29 cellular contexts compared by ENCODE assay signal in genomic region chr12:114393569-114393968, GRCh38. TPM values are rescaled to one million over a fixed set of nuclear protein-coding genes. Genes with fewer than 3 reads are reported as not detected.
"Had no signal": no experiment of that assay in that cellular context is flagged by ENCODE, and none has a peak within 500 bp of the region (broad histone marks: within the 10 kb centered on the region; RNA-seq: fewer than 3 reads in every experiment).

No MANE protein-coding gene starts in this region.

- H3K36me3 Mint-ChIP-seq: activated CD8-positive, alpha-beta memory T cell treated with anti-CD3 and anti-CD28 coated beads, Interleukin-2, amount 10 ng/mL, durations not matched to agents 7 days and 5 days; brain; T-cell had no signal

- H3K27ac ChIP-seq: SK-N-MC had no signal

- ATAC-seq: activated CD8-positive, alpha-beta memory T cell treated with anti-CD3 and anti-CD28 coated beads, Interleukin-2, amount 10 ng/mL, durations not matched to agents 7 days and 5 days; activated naive CD4-positive, alpha-beta T cell treated with anti-CD3 and anti-CD28 coated beads, Interleukin-2, amount 50 U/mL, for 72 hours; activated naive CD8-positive, alpha-beta T cell treated with anti-CD3 and anti-CD28 coated beads, Interleukin-2, amount 50 U/mL, for 24 hours; T-cell had no signal

- H3K4me3 ChIP-seq: SK-N-MC had no signal

- DNase-seq: activated B cell treated with CpG ODN at 0.5 μM for 24 hours; activated CD4-positive, alpha-beta T cell treated with anti-CD3 and anti-CD28 coated beads for 1 hour; activated CD4-positive, alpha-beta T cell treated with anti-CD3 and anti-CD28 coated beads, Interleukin-2, amount 10 ng/mL, durations not matched to agents 24 days and 14 days; activated CD4-positive, alpha-beta T cell treated with anti-CD3 and anti-CD28 coated beads, Interleukin-2, amount 50 U/mL, for 48 hours; activated CD8-positive, alpha-beta memory T cell treated with anti-CD3 and anti-CD28 coated beads, Interleukin-2, amount 10 ng/mL, durations not matched to agents 7 days and 5 days; activated effector memory CD4-positive, alpha-beta T cell treated with anti-CD3 and anti-CD28 coated beads, Interleukin-2, amount 50 U/mL, for 16 hours; activated naive CD4-positive, alpha-beta T cell treated with Interleukin-2 at 50 U/mL for 16 hours; activated naive CD8-positive, alpha-beta T cell treated with anti-CD3 and anti-CD28 coated beads, Interleukin-2, amount 50 U/mL, for 24 hours; activated T-cell treated with anti-CD3 and anti-CD28 coated beads, Interleukin-2, amount 50 U/mL, for 24 hours; amniotic stem cell; caudate nucleus; KG1; NCI-H1048; NCI-H146; NCI-H187 treated with DMSO at 0.1 percent for 48 hours; NCI-H2081 treated with DMSO at 0.1 percent for 48 hours; NCI-H446; NCI-H524; SIG-M5; T-cell; T-helper 2 cell; T1000 had no signal

- H3K4me1 Mint-ChIP-seq: activated B cell treated with CpG ODN at 0.5 μM for 24 hours; activated CD4-positive, alpha-beta T cell treated with anti-CD3 and anti-CD28 coated beads, Interleukin-2, amount 10 ng/mL, durations not matched to agents 24 days and 14 days; activated CD8-positive, alpha-beta memory T cell treated with anti-CD3 and anti-CD28 coated beads, Interleukin-2, amount 10 ng/mL, durations not matched to agents 7 days and 5 days; activated naive CD8-positive, alpha-beta T cell treated with anti-CD3 and anti-CD28 coated beads, Interleukin-2, amount 50 U/mL, for 24 hours; T-cell had no signal

- H3K27ac Mint-ChIP-seq: activated B cell treated with CpG ODN at 0.5 μM for 24 hours; activated CD4-positive, alpha-beta T cell treated with anti-CD3 and anti-CD28 coated beads, Interleukin-2, amount 10 ng/mL, durations not matched to agents 24 days and 14 days; activated CD8-positive, alpha-beta memory T cell treated with anti-CD3 and anti-CD28 coated beads, Interleukin-2, amount 10 ng/mL, durations not matched to agents 7 days and 5 days; activated naive CD4-positive, alpha-beta T cell treated with anti-CD3 and anti-CD28 coated beads, Interleukin-2, amount 50 U/mL, for 72 hours; activated naive CD8-positive, alpha-beta T cell treated with anti-CD3 and anti-CD28 coated beads, Interleukin-2, amount 50 U/mL, for 24 hours; activated T-cell treated with anti-CD3 and anti-CD28 coated beads, Interleukin-2, amount 50 U/mL, for 24 hours; activated T-helper 1 cell treated with anti-CD3 and anti-CD28 coated beads, Interleukin-12 subunit alpha, Interleukin-12 subunit beta, Interleukin-2, Interleukin-4 antibody, amounts not matched to agents 30 ng/mL and 10 ng/mL and 1 ng/mL, durations not matched to agents 14 hours and 24 hours and 36 hours; brain; T-cell had no signal

- H3K4me3 Mint-ChIP-seq: activated B cell treated with CpG ODN at 0.5 μM for 24 hours; activated CD4-positive, alpha-beta T cell treated with anti-CD3 and anti-CD28 coated beads, Interleukin-2, amount 10 ng/mL, durations not matched to agents 24 days and 14 days; activated CD8-positive, alpha-beta memory T cell treated with anti-CD3 and anti-CD28 coated beads, Interleukin-2, amount 10 ng/mL, durations not matched to agents 7 days and 5 days; activated naive CD8-positive, alpha-beta T cell treated with anti-CD3 and anti-CD28 coated beads, Interleukin-2, amount 50 U/mL, for 24 hours; activated T-cell treated with anti-CD3 and anti-CD28 coated beads, Interleukin-2, amount 50 U/mL, for 24 hours; activated T-helper 1 cell treated with anti-CD3 and anti-CD28 coated beads, Interleukin-12 subunit alpha, Interleukin-12 subunit beta, Interleukin-2, Interleukin-4 antibody, amounts not matched to agents 30 ng/mL and 10 ng/mL and 1 ng/mL, durations not matched to agents 14 hours and 24 hours and 36 hours; brain; T-cell had no signal

- H3K9me3 Mint-ChIP-seq: activated B cell treated with CpG ODN at 0.5 μM for 24 hours; activated CD4-positive, alpha-beta T cell treated with anti-CD3 and anti-CD28 coated beads, Interleukin-2, amount 10 ng/mL, durations not matched to agents 24 days and 14 days; activated naive CD4-positive, alpha-beta T cell treated with anti-CD3 and anti-CD28 coated beads, Interleukin-2, amount 50 U/mL, for 72 hours; activated T-cell treated with anti-CD3 and anti-CD28 coated beads, Interleukin-2, amount 50 U/mL, for 24 hours; activated T-helper 1 cell treated with anti-CD3 and anti-CD28 coated beads, Interleukin-12 subunit alpha, Interleukin-12 subunit beta, Interleukin-2, Interleukin-4 antibody, amounts not matched to agents 30 ng/mL and 10 ng/mL and 1 ng/mL, durations not matched to agents 14 hours and 24 hours and 36 hours had no signal

RNA-seq across cellular contexts. Expression of gene TBX5, which starts 12.4 kb away (rescaled TPM):
- total RNA-seq: activated B cell treated with CpG ODN at 0.5 μM for 24 hours; activated CD4-positive, alpha-beta T cell treated with anti-CD3 and anti-CD28 coated beads, Interleukin-2, amount 10 ng/mL, durations not matched to agents 24 days and 14 days; activated CD8-positive, alpha-beta memory T cell treated with anti-CD3 and anti-CD28 coated beads, Interleukin-2, amount 10 ng/mL, durations not matched to agents 7 days and 5 days; activated naive CD4-positive, alpha-beta T cell treated with anti-CD3 and anti-CD28 coated beads, Interleukin-2, amount 50 U/mL, for 72 hours; activated T-helper 1 cell treated with anti-CD3 and anti-CD28 coated beads, Interleukin-12 subunit alpha, Interleukin-12 subunit beta, Interleukin-2, Interleukin-4 antibody, amounts not matched to agents 30 ng/mL and 10 ng/mL and 1 ng/mL, durations not matched to agents 14 hours and 24 hours and 36 hours; astrocyte; LHCN-M2; M059J had no signal
